Comparison of ENCODE assay signal across 8 cellular contexts in the genomic region with DNA sequence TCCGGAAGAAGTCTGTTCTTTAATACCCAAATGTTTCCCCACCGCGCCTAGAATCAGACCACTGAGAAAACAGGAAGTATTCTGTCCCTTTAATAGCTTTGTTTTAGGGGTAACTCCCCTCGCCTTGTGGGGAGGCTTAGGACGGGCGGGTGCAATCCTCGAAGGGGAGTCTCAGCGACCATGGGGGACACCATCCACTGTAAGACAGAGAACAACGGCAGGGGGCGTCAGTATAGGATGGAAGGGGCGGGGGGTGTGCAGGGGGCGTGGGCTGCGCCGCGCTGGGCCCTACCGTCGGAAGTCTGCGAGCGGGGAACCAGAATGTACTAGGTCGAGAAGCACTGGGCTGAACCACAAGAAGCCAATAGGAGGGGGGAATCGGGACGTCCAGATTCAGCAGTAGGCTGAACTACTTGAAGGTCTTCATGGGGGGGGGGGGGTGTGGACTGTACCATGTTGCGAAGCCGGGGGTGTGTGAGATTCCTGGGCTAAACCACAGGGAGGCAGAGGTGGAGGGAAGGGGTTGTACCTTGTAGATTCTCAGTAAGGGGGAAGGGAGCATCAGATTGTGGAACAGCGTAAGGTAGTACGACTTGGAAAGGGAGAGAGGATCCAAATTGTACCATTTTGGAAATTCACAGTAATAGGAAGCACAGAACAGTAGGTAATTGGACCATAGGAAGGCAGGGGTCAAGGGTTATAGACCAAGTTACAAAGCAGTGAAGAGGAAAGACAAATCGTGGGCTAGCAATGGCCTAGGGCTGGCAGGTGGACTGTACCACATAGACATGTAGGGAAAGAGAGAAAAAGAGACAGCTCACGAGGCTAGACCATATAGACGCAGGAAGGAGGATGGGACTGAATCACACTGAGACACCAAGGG. TPM values are rescaled to one million over a fixed set of nuclear protein-coding genes. Genes with fewer than 3 reads are reported as not detected.
A peak's percentile ranks its signal among the peaks of the same experiment; 100 is the strongest.
DNase-seq lines count a peak whose midpoint lies in the region; ATAC-seq, FAIRE-seq and TF ChIP-seq lines count a peak whose summit lies in the region.

No MANE protein-coding gene starts in this region.

- H3K4me3 ChIP-seq in kidney (ENCODE audit: low read length in 2 of 2), result peak overlapping the region; percentile 85 to 93

- H3K27ac ChIP-seq in kidney (ENCODE audit: low read depth in 2 of 2, low read length in 2 of 2), result peak overlapping the region; percentile 98 to 99

- H3K4me1 ChIP-seq in kidney (ENCODE audit: control insufficient read depth in 1 of 2, insufficient read depth in 1 of 2, low read depth in 1 of 2, low read length in 2 of 2), result peaks cover 23 to 26% of the 10 kb centered on the region in 2 donors

- peaks cover 26% of the 10 kb centered on the region for H3K36me3 Mint-ChIP-seq in central memory CD8-positive, alpha-beta T cell (ENCODE audit: insufficient read depth)

- H3K27me3 Mint-ChIP-seq in central memory CD8-positive, alpha-beta T cell, result no peaks in the 10 kb centered on the region

- H3K27ac Mint-ChIP-seq in central memory CD8-positive, alpha-beta T cell (ENCODE audit: low read depth), result peak overlapping the region; percentile 97

- no peak for FAIRE-seq in kidney (lab: Jason Lieb, UNC)

- peak overlapping the region; percentile 85 for H3K4me3 Mint-ChIP-seq in central memory CD8-positive, alpha-beta T cell

- peak; percentile 19 for ATAC-seq in GM18511 (IDR thresholded peaks at IDR 0.05; ENCODE audit: unreplicated experiment)
- ATAC-seq in HG03135 (IDR thresholded peaks at IDR 0.05; ENCODE audit: unreplicated experiment), result peak; percentile 14
- ATAC-seq in central memory CD8-positive, alpha-beta T cell (replicated peaks; ENCODE audit: extremely low read depth, poor library complexity, severe bottlenecking), result peak; percentile 47

- H3K4me1 Mint-ChIP-seq in central memory CD8-positive, alpha-beta T cell, result peaks cover 45% of the 10 kb centered on the region

- no peaks in the 10 kb centered on the region for H3K9me3 Mint-ChIP-seq in central memory CD8-positive, alpha-beta T cell

- intact Hi-C loops in kidney (cut with DNase I), result no loop called here

- TF ChIP-seq CTCF in kidney (IDR thresholded peaks at IDR 0.05; ENCODE audit: borderline replicate concordance, extremely low read depth, insufficient read depth), result no peak

- no peaks in the 10 kb centered on the region for H3K9me3 ChIP-seq in kidney (ENCODE audit: control insufficient read depth in 1 of 2, low read length in 2 of 2)

- peak overlapping the region; percentile 91 to 94 for H3K9ac ChIP-seq in kidney (ENCODE audit: low read length in 2 of 2)

- peaks cover 0 to 2% of the 10 kb centered on the region in 2 donors for H3K36me3 ChIP-seq in kidney (ENCODE audit: control insufficient read depth in 1 of 2, insufficient read depth in 2 of 2, low read length in 2 of 2)

- DNase-seq in A172 (ENCODE audit: low spot score) (peak; percentile 80), NCI-H2227 treated with DMSO at 0.1 percent for 48 hours (lab: John Stamatoyannopoulos, UW) (peak; percentile 80), kidney (peak; percentile 95)
- peak; percentile 58 to 73 (median 64) for DNase-seq in activated CD4-positive, CD25-positive, alpha-beta regulatory T cell (lab: John Stamatoyannopoulos, UW)
- peak; percentile 62 to 85 for DNase-seq in central memory CD8-positive, alpha-beta T cell (ENCODE audit: low spot score in 2 of 2)
- peak; percentile 66 to 72 (median 67) for DNase-seq in stimulated activated CD4-positive, alpha-beta T cell treated with anti-CD3 and anti-CD28 coated beads, Interleukin-12 subunit alpha, Interleukin-12 subunit beta, amount 100 ng/mL, for 48 hours (ENCODE audit: low read depth in 2 of 3, low spot score in 1 of 3)

RNA-seq across cellular contexts. Expression of gene DBP, which starts 1.0 kb away (rescaled TPM):
- total RNA-seq in A172 (2014; rRNA removed; shearing (Covaris generic)), result 2.6 and 15.5 TPM in 2 replicates
- total RNA-seq in kidney, result 14.5 TPM
- 20.4 TPM for polyA plus RNA-seq in kidney (ENCODE audit: insufficient read depth, low read depth, low replicate concordance)

RNA-seq across cellular contexts. Expression of gene CA11, which starts 7.8 kb away (rescaled TPM):
- total RNA-seq in A172 (2014; rRNA removed; shearing (Covaris generic)), result 2.3 and 5.8 TPM in 2 replicates
- 11.6 TPM for total RNA-seq in kidney
- polyA plus RNA-seq in kidney (ENCODE audit: insufficient read depth, low read depth, low replicate concordance), result 42.3 TPM

RNA-seq across cellular contexts. Expression of gene SPHK2, which starts 18.9 kb away (rescaled TPM):
- 7.6 and 10.5 TPM in 2 replicates for total RNA-seq in A172 (2014; rRNA removed; shearing (Covaris generic))
- 23.3 TPM for total RNA-seq in kidney
- polyA plus RNA-seq in kidney (ENCODE audit: insufficient read depth, low read depth, low replicate concordance), result 37.2 TPM

RNA-seq across cellular contexts. Expression of gene RPL18, which starts 19.2 kb away (rescaled TPM):
- total RNA-seq in A172 (2014; rRNA removed; shearing (Covaris generic)), result 764 and 1,035 TPM in 2 replicates
- total RNA-seq in kidney, result 986 TPM
- 1,596 TPM for polyA plus RNA-seq in kidney (ENCODE audit: insufficient read depth, low read depth, low replicate concordance)

RNA-seq across cellular contexts. Expression of gene FAM83E, which starts 23.3 kb away (rescaled TPM):
- 0.07 TPM in 1 of 2 replicates, not detected in the other for total RNA-seq in A172 (2014; rRNA removed; shearing (Covaris generic))
- 15.9 TPM for total RNA-seq in kidney
- polyA plus RNA-seq in kidney (ENCODE audit: insufficient read depth, low read depth, low replicate concordance), result 0.41 TPM

Comparison
In these comparisons a context has a peak if more than half of its experiments do, and no peak if none do; other contexts are left out.
1. Peak in every context shown above with its lines: DNase-seq, ATAC-seq, H3K4me3 ChIP-seq and H3K27ac ChIP-seq.